In the genomic region with DNA sequence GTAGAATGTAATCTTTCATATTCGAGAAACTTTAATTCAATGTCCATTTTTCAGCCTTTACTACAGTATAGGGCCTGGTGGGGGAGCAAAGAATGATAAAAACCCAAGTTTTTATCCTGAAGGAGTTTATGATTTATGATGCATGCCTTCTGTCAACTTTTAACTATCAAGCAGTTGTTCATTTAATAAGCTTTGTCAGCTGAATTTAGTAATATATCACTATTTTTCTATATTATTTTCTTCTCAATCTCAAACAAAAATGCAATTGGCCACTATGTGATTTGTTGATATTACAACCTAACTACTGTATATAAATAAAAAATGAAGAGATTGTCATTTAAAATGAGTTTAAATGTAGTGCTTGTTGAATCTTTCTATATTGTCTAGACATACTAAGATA, we compare ENCODE assay signal across 14 cellular contexts. TPM values are rescaled to one million over a fixed set of nuclear protein-coding genes. Genes with fewer than 3 reads are reported as not detected.
DNase-seq lines count a peak whose midpoint lies in the region; ATAC-seq and TF ChIP-seq lines count a peak whose summit lies in the region.
"Had no signal": no experiment of that assay in that cellular context is flagged by ENCODE, and none has a peak within 500 bp of the region (broad histone marks: within the 10 kb centered on the region; RNA-seq: fewer than 3 reads in every experiment).

No MANE protein-coding gene starts in this region.

- peak overlapping the region; percentile 94 for H3K4me3 Mint-ChIP-seq in activated CD4-positive, alpha-beta T cell treated with anti-CD3 and anti-CD28 coated beads, Interleukin-2, amount 10 ng/mL, durations not matched to agents 24 days and 14 days
- peak overlapping the region; percentile 38 to 98 (median 60) for H3K4me3 Mint-ChIP-seq in IgD-negative memory B cell
- H3K4me3 Mint-ChIP-seq in activated naive CD8-positive, alpha-beta T cell treated with anti-CD3 and anti-CD28 coated beads, Interleukin-2, amount 50 U/mL, for 24 hours: peak overlapping the region; percentile 94
- peak overlapping the region; percentile 70 for H3K4me3 Mint-ChIP-seq in nephron progenitor cell

- peak; percentile 20 for DNase-seq in activated CD4-positive, alpha-beta T cell treated with anti-CD3 and anti-CD28 coated beads, Interleukin-2, amount 10 ng/mL, durations not matched to agents 24 days and 14 days
- no peak for DNase-seq in activated CD4-positive, alpha-beta T cell treated with anti-CD3 and anti-CD28 coated beads, Interleukin-2, amount 50 U/mL, for 4 hours
- no peak for DNase-seq in activated naive CD8-positive, alpha-beta T cell treated with anti-CD3 and anti-CD28 coated beads, Interleukin-2, amount 50 U/mL, for 24 hours
- DNase-seq in nephron progenitor cell (no peak), LoVo (ENCODE audit: low spot score) (no peak), GF-D8 (lab: John Stamatoyannopoulos, UW) (no peak), MV-4-11 (lab: John Stamatoyannopoulos, UW) (no peak)
- DNase-seq: aorta; DMS79 treated with DMSO at 0.1 percent for 48 hours; effector memory CD4-positive, alpha-beta T cell; H7; left ventricle myocardium inferior; NCI-H2081 treated with DMSO at 0.1 percent for 48 hours had no signal

- intact Hi-C loops in activated CD4-positive, alpha-beta T cell treated with anti-CD3 and anti-CD28 coated beads, Interleukin-2, amount 10 ng/mL, durations not matched to agents 24 days and 14 days (cut with micrococcal nuclease): loop anchor here (5.0 to 10.0 kb wide), 6 partner anchors 97 to 1757 kb away; partner anchors contain the start of genes IGF2BP3, SP4 and TRA2A

- H3K36me3 Mint-ChIP-seq in activated CD4-positive, alpha-beta T cell treated with anti-CD3 and anti-CD28 coated beads, Interleukin-2, amount 10 ng/mL, durations not matched to agents 24 days and 14 days (ENCODE audit: low read depth): peaks cover 31% of the 10 kb centered on the region
- peaks cover 1% of the 10 kb centered on the region for H3K36me3 Mint-ChIP-seq in IgD-negative memory B cell
- peaks cover 48% of the 10 kb centered on the region for H3K36me3 Mint-ChIP-seq in activated naive CD8-positive, alpha-beta T cell treated with anti-CD3 and anti-CD28 coated beads, Interleukin-2, amount 50 U/mL, for 24 hours (ENCODE audit: low read depth)
- peaks cover 57% of the 10 kb centered on the region for H3K36me3 Mint-ChIP-seq in nephron progenitor cell (ENCODE audit: low read depth)

- peak overlapping the region; percentile 51 for H3K27ac Mint-ChIP-seq in activated CD4-positive, alpha-beta T cell treated with anti-CD3 and anti-CD28 coated beads, Interleukin-2, amount 10 ng/mL, durations not matched to agents 24 days and 14 days
- H3K27ac Mint-ChIP-seq in IgD-negative memory B cell (peak overlapping the region in 2 of 3 donors; percentile 86 to 92), nephron progenitor cell (no peak overlapping the region)
- peak overlapping the region; percentile 5 for H3K27ac Mint-ChIP-seq in activated naive CD8-positive, alpha-beta T cell treated with anti-CD3 and anti-CD28 coated beads, Interleukin-2, amount 50 U/mL, for 24 hours

- peaks cover 33% of the 10 kb centered on the region for H3K4me1 Mint-ChIP-seq in activated CD4-positive, alpha-beta T cell treated with anti-CD3 and anti-CD28 coated beads, Interleukin-2, amount 10 ng/mL, durations not matched to agents 24 days and 14 days
- H3K4me1 Mint-ChIP-seq in IgD-negative memory B cell: peaks cover 17 to 24% (median 22%) of the 10 kb centered on the region in 3 donors
- peaks cover 43% of the 10 kb centered on the region for H3K4me1 Mint-ChIP-seq in activated naive CD8-positive, alpha-beta T cell treated with anti-CD3 and anti-CD28 coated beads, Interleukin-2, amount 50 U/mL, for 24 hours
- H3K4me1 Mint-ChIP-seq in nephron progenitor cell: peaks cover 32% of the 10 kb centered on the region

- no peak for ATAC-seq in activated naive CD8-positive, alpha-beta T cell treated with anti-CD3 and anti-CD28 coated beads, Interleukin-2, amount 50 U/mL, for 24 hours

- TF ChIP-seq CTCF in nephron progenitor cell (IDR thresholded peaks at IDR 0.05): no peak

- H3K27me3 Mint-ChIP-seq in activated CD4-positive, alpha-beta T cell treated with anti-CD3 and anti-CD28 coated beads, Interleukin-2, amount 10 ng/mL, durations not matched to agents 24 days and 14 days: no peaks in the 10 kb centered on the region
- H3K27me3 Mint-ChIP-seq in IgD-negative memory B cell (no peaks in the 10 kb centered on the region), nephron progenitor cell (ENCODE audit: low read depth, poor library complexity) (no peaks in the 10 kb centered on the region)
- H3K27me3 Mint-ChIP-seq in activated naive CD8-positive, alpha-beta T cell treated with anti-CD3 and anti-CD28 coated beads, Interleukin-2, amount 50 U/mL, for 24 hours: no peaks in the 10 kb centered on the region

- H3K9me3 Mint-ChIP-seq in activated CD4-positive, alpha-beta T cell treated with anti-CD3 and anti-CD28 coated beads, Interleukin-2, amount 10 ng/mL, durations not matched to agents 24 days and 14 days: no peaks in the 10 kb centered on the region
- no peaks in the 10 kb centered on the region for H3K9me3 Mint-ChIP-seq in IgD-negative memory B cell
- no peaks in the 10 kb centered on the region for H3K9me3 Mint-ChIP-seq in activated naive CD8-positive, alpha-beta T cell treated with anti-CD3 and anti-CD28 coated beads, Interleukin-2, amount 50 U/mL, for 24 hours
- peaks cover 11% of the 10 kb centered on the region for H3K9me3 Mint-ChIP-seq in nephron progenitor cell

RNA-seq across cellular contexts. Expression of gene NUP42, which starts 2.4 kb away (rescaled TPM):
- total RNA-seq in activated CD4-positive, alpha-beta T cell treated with anti-CD3 and anti-CD28 coated beads, Interleukin-2, amount 10 ng/mL, durations not matched to agents 24 days and 14 days: 51.9 and 60.9 TPM in 2 replicates
- polyA plus RNA-seq in IgD-negative memory B cell: 52.1 TPM
